12 cellular contexts compared by ENCODE assay signal in the genomic region with DNA sequence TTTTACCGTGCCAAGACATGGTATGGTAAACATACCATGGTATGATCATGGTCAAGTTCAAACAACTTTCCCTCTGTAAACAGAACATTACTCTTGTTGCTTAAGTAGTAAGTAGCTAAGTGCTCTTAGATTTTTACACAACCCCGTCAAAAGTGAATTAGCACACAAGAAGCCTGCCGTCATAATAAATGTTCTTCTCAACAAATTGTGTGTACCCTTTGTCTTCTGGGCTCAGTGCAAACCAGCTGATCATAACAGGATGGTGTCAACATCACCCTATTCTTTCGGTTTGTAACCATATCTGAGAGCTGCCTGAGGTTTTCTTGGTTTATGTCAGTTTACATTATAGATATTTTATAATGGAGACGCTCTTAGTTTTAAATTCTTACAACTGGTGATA. TPM values are rescaled to one million over a fixed set of nuclear protein-coding genes. Genes with fewer than 3 reads are reported as not detected.
DNase-seq lines count a peak whose midpoint lies in the region; ATAC-seq and TF ChIP-seq lines count a peak whose summit lies in the region.
"Had no signal": no experiment of that assay in that cellular context is flagged by ENCODE, and none has a peak within 500 bp of the region (broad histone marks: within the 10 kb centered on the region; RNA-seq: fewer than 3 reads in every experiment).

No MANE protein-coding gene starts in this region.

- TF ChIP-seq CTCF in hepatocyte (IDR thresholded peaks at IDR 0.05; ENCODE audit: poor library complexity) (no peak), suprapubic skin (IDR thresholded peaks at IDR 0.05) (no peak)

- no peak overlapping the region for H3K4me3 ChIP-seq in hepatocyte
- peak overlapping the region; percentile 22 for H3K4me3 ChIP-seq in suprapubic skin

- peaks cover 19% of the 10 kb centered on the region for H3K4me1 Mint-ChIP-seq in activated naive CD4-positive, alpha-beta T cell treated with anti-CD3 and anti-CD28 coated beads, Interleukin-2, amount 50 U/mL, for 24 hours
- H3K4me1 Mint-ChIP-seq in activated naive CD8-positive, alpha-beta T cell treated with anti-CD3 and anti-CD28 coated beads for 36 hours: peaks cover 25% of the 10 kb centered on the region

- peak overlapping the region; percentile 30 for H3K4me2 ChIP-seq in hepatocyte

- no peaks in the 10 kb centered on the region for H3K79me2 ChIP-seq in hepatocyte

- WGBS in hepatocyte (ENCODE audit: low lambda C conversion rate, missing lambda C conversion rate): 54% methylated on average over 5 of the region's 5 CpGs
- 64% methylated on average over 5 of the region's 5 CpGs for WGBS in suprapubic skin

- H3K27me3 ChIP-seq in hepatocyte (no peaks in the 10 kb centered on the region), suprapubic skin (no peaks in the 10 kb centered on the region)

- H3K36me3 Mint-ChIP-seq in activated naive CD4-positive, alpha-beta T cell treated with anti-CD3 and anti-CD28 coated beads, Interleukin-2, amount 50 U/mL, for 24 hours: no peaks in the 10 kb centered on the region
- no peaks in the 10 kb centered on the region for H3K36me3 Mint-ChIP-seq in activated naive CD8-positive, alpha-beta T cell treated with anti-CD3 and anti-CD28 coated beads for 36 hours

- no peak for DNase-seq in activated naive CD4-positive, alpha-beta T cell (lab: John Stamatoyannopoulos, UW)
- DNase-seq in activated naive CD8-positive, alpha-beta T cell treated with anti-CD3 and anti-CD28 coated beads for 36 hours: no peak
- DNase-seq in hepatocyte (ENCODE audit: low spot score) (no peak), suprapubic skin (ENCODE audit: low spot score in 2 of 2) (no peak), NCI-H2107 (lab: John Stamatoyannopoulos, UW) (no peak), DMS153 (lab: John Stamatoyannopoulos, UW) (no peak)
- DNase-seq: NCI-H1930, SIG-M5 had no signal

- no peak for ATAC-seq in HG02938 (IDR thresholded peaks at IDR 0.05; ENCODE audit: unreplicated experiment)

- H2AFZ ChIP-seq in hepatocyte: no peak overlapping the region

- H3K27me3 Mint-ChIP-seq in activated naive CD4-positive, alpha-beta T cell treated with anti-CD3 and anti-CD28 coated beads, Interleukin-2, amount 50 U/mL, for 24 hours: no peaks in the 10 kb centered on the region
- H3K27me3 Mint-ChIP-seq in activated naive CD8-positive, alpha-beta T cell treated with anti-CD3 and anti-CD28 coated beads for 36 hours: no peaks in the 10 kb centered on the region
- H3K27me3 Mint-ChIP-seq: stimulated activated naive B cell treated with anti-CD40 and anti-IgM and Interleukin-4, amounts not matched to agents 10 μg/mL and 1 μg/mL and 100 μg/mL, for 72 hours had no signal

- H3K27ac ChIP-seq in hepatocyte (no peak overlapping the region), suprapubic skin (no peak overlapping the region)
- H3K27ac ChIP-seq: VCaP had no signal

- peak overlapping the region; percentile 74 for H3K4me3 Mint-ChIP-seq in activated naive CD4-positive, alpha-beta T cell treated with anti-CD3 and anti-CD28 coated beads, Interleukin-2, amount 50 U/mL, for 24 hours
- peak overlapping the region; percentile 32 for H3K4me3 Mint-ChIP-seq in activated naive CD8-positive, alpha-beta T cell treated with anti-CD3 and anti-CD28 coated beads for 36 hours

- H3K9me2 ChIP-seq in hepatocyte (replicated peaks; ENCODE audit: insufficient read depth): no peaks in the 10 kb centered on the region

- no peak for TF ChIP-seq POLR2A in suprapubic skin (IDR thresholded peaks at IDR 0.05)

- H4K20me1 ChIP-seq in hepatocyte (ENCODE audit: insufficient read depth, poor library complexity, severe bottlenecking): no peaks in the 10 kb centered on the region

- no peak for TF ChIP-seq EP300 in suprapubic skin (IDR thresholded peaks at IDR 0.05)

- no peaks in the 10 kb centered on the region for H3K4me1 ChIP-seq in hepatocyte (ENCODE audit: insufficient read depth)
- H3K4me1 ChIP-seq in suprapubic skin: no peaks in the 10 kb centered on the region

- no peak overlapping the region for H3K27ac Mint-ChIP-seq in activated naive CD4-positive, alpha-beta T cell treated with anti-CD3 and anti-CD28 coated beads, Interleukin-2, amount 50 U/mL, for 24 hours
- H3K27ac Mint-ChIP-seq in activated naive CD8-positive, alpha-beta T cell treated with anti-CD3 and anti-CD28 coated beads for 36 hours: peak overlapping the region; percentile 29

- no peaks in the 10 kb centered on the region for H3K9me3 Mint-ChIP-seq in activated naive CD4-positive, alpha-beta T cell treated with anti-CD3 and anti-CD28 coated beads, Interleukin-2, amount 50 U/mL, for 24 hours
- H3K9me3 Mint-ChIP-seq in activated naive CD8-positive, alpha-beta T cell treated with anti-CD3 and anti-CD28 coated beads for 36 hours: no peaks in the 10 kb centered on the region
- H3K9me3 Mint-ChIP-seq: stimulated activated naive B cell treated with anti-CD40 and anti-IgM and Interleukin-4, amounts not matched to agents 10 μg/mL and 1 μg/mL and 100 μg/mL, for 72 hours had no signal

- no peaks in the 10 kb centered on the region for H3K36me3 ChIP-seq in hepatocyte (replicated peaks; ENCODE audit: insufficient read depth, low read depth)
- H3K36me3 ChIP-seq in suprapubic skin: no peaks in the 10 kb centered on the region

- H3K9me3 ChIP-seq in hepatocyte (ENCODE audit: low read depth): no peaks in the 10 kb centered on the region
- no peaks in the 10 kb centered on the region for H3K9me3 ChIP-seq in suprapubic skin

RNA-seq across cellular contexts. Expression of a gene that starts 28.8 kb away (rescaled TPM):
- total RNA-seq in activated naive CD8-positive, alpha-beta T cell treated with anti-CD3 and anti-CD28 coated beads for 36 hours: 10 to 100 TPM; 41.1 to 42.2 TPM
- total RNA-seq in hepatocyte (17.4 and 17.8 TPM in 2 replicates), suprapubic skin (10 to 100 TPM; 20.9 to 44.8 (median 26.0) TPM)
- 13.3 and 19.7 TPM in 2 replicates for polyA plus RNA-seq in hepatocyte
